In the genomic region with DNA sequence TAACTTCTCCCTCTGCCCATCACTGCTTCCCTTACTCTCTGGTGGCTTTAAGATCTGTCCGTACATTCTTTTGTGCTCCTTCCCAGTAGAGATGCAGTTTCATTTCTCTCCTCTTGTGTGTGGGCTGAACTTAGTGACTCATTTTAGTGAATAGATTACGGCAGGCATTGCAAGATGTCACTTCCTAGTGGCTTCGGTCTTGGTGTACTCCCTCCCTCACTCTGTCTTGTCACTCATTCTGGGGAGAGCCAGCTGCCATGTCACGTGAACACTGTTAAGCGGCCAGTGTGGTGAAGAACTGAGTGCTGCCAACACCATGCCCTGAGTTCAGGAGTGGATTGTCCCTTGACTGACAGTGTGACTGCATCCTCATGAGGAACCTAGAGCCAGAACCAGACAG, we compare ENCODE assay signal across 12 cellular contexts.
DNase-seq lines count a peak whose midpoint lies in the region; ATAC-seq and TF ChIP-seq lines count a peak whose summit lies in the region.
"Had no signal": no experiment of that assay in that cellular context is flagged by ENCODE, and none has a peak within 500 bp of the region (broad histone marks: within the 10 kb centered on the region; RNA-seq: fewer than 3 reads in every experiment).

No MANE protein-coding gene starts in this region.

- no peak overlapping the region for H3K4me3 ChIP-seq in Jurkat, Clone E6-1 (ENCODE audit: low read length)
- H3K4me3 ChIP-seq: psoas muscle, suprapubic skin had no signal

- no peak overlapping the region for H3K27ac Mint-ChIP-seq in stimulated activated naive CD8-positive, alpha-beta T cell treated with anti-CD3 and anti-CD28 coated beads, Interleukin-15, amount 100 ng/mL, for 72 hours

- no peaks in the 10 kb centered on the region for H3K27me3 Mint-ChIP-seq in stimulated activated naive CD8-positive, alpha-beta T cell treated with anti-CD3 and anti-CD28 coated beads, Interleukin-15, amount 100 ng/mL, for 72 hours

- CTCF ChIA-PET in GM10248 (lab: Yijun Ruan, JAX) (no interaction called here), HEK293T (lab: Yijun Ruan, JAX) (no interaction called here)

- H3K4me1 Mint-ChIP-seq in stimulated activated naive CD8-positive, alpha-beta T cell treated with anti-CD3 and anti-CD28 coated beads, Interleukin-15, amount 100 ng/mL, for 72 hours = no peaks in the 10 kb centered on the region

- H3K9me3 Mint-ChIP-seq in stimulated activated naive CD8-positive, alpha-beta T cell treated with anti-CD3 and anti-CD28 coated beads, Interleukin-15, amount 100 ng/mL, for 72 hours = peaks cover 0 to 15% of the 10 kb centered on the region in 2 donors

- DNase-seq in GM10248 (ENCODE audit: extremely low spot score) = peak; percentile 5
- DNase-seq in Jurkat, Clone E6-1 (ENCODE audit: low read depth, low spot score) = peak; percentile 21
- DNase-seq in SW480 (ENCODE audit: low spot score) = peak; percentile 26
- DNase-seq in nucleus accumbens (lab: John Stamatoyannopoulos, UW) = peak in 32 of 56 donors; percentile 1 to 66 (median 9)
- no peak for DNase-seq in stimulated activated naive CD8-positive, alpha-beta T cell treated with anti-CD3 and anti-CD28 coated beads, Interleukin-15, amount 100 ng/mL, for 72 hours
- no peak for DNase-seq in HEK293T (ENCODE audit: extremely low spot score)
- no peak for DNase-seq in NCI-H187 treated with DMSO at 0.1 percent for 48 hours (lab: John Stamatoyannopoulos, UW)
- DNase-seq: Calu3, KG1, psoas muscle had no signal

- POLR2A ChIA-PET in GM10248 (lab: Yijun Ruan, JAX) = no interaction called here
- POLR2A ChIA-PET in HEK293T (lab: Yijun Ruan, JAX) = no interaction called here

- ATAC-seq in GM18909 (IDR thresholded peaks at IDR 0.05; ENCODE audit: poor library complexity, unreplicated experiment) = no peak
- ATAC-seq in stimulated activated naive CD8-positive, alpha-beta T cell treated with anti-CD3 and anti-CD28 coated beads, Interleukin-15, amount 100 ng/mL, for 72 hours = no peak
- ATAC-seq: psoas muscle had no signal

- no peak for TF ChIP-seq CTCF in GM10248 (IDR thresholded peaks at IDR 0.05; ENCODE audit: control extremely low read depth, extremely low read depth, low read depth, missing control alignments)

- no peak overlapping the region for H3K4me3 Mint-ChIP-seq in stimulated activated naive CD8-positive, alpha-beta T cell treated with anti-CD3 and anti-CD28 coated beads, Interleukin-15, amount 100 ng/mL, for 72 hours

TF ChIP-seq in HEK293T, 16 proteins besides CTCF, POLR2A, EP300 and RAD21:
- TF ChIP-seq BHLHE40 (IDR thresholded peaks at IDR 0.05; ENCODE audit: borderline replicate concordance) = no peak

Comparison
In these comparisons a context has a peak if more than half of its experiments do, and no peak if none do; other contexts are left out.
1. DNase-seq: peak in GM10248 (single experiment), Jurkat, Clone E6-1 (single experiment), SW480 (single experiment) and nucleus accumbens (32 of 56); none in stimulated activated naive CD8-positive, alpha-beta T cell treated with anti-CD3 and anti-CD28 coated beads, Interleukin-15, amount 100 ng/mL, for 72 hours (0 of 2), HEK293T (single experiment) and NCI-H187 treated with DMSO at 0.1 percent for 48 hours (single experiment).